8 cellular contexts compared by ENCODE assay signal in genomic region chr17:77325826-77326581, GRCh38.
DNase-seq lines count a peak whose midpoint lies in the region; ATAC-seq and TF ChIP-seq lines count a peak whose summit lies in the region.

No MANE protein-coding gene starts in this region.

- H3K4ac ChIP-seq in mesenchymal stem cell (ENCODE audit: low read depth in 1 of 2, low read length in 2 of 2), result no peak overlapping the region

- H3K27ac ChIP-seq in mesenchymal stem cell (ENCODE audit: low read length, poor library complexity, severe bottlenecking) (peak overlapping the region; percentile 79), vagina (peak overlapping the region; percentile 97)

- no peaks in the 10 kb centered on the region for H3K9me3 ChIP-seq in mesenchymal stem cell (ENCODE audit: control insufficient read depth, low read length)
- H3K9me3 ChIP-seq in vagina, result no peaks in the 10 kb centered on the region

- H3K36me3 Mint-ChIP-seq in stimulated activated naive CD8-positive, alpha-beta T cell treated with anti-CD3 and anti-CD28 coated beads, Interleukin-15, Interleukin-2, amounts not matched to agents 100 ng/mL and 50 ng/mL, for 24 hours (ENCODE audit: low read depth), result no peaks in the 10 kb centered on the region
- no peaks in the 10 kb centered on the region for H3K36me3 Mint-ChIP-seq in activated naive CD8-positive, alpha-beta T cell treated with anti-CD3 and anti-CD28 coated beads, Interleukin-2, amount 10 ng/mL, durations not matched to agents 7 days and 5 days

- H4K91ac ChIP-seq in mesenchymal stem cell (ENCODE audit: low read length), result no peak overlapping the region

- no peak overlapping the region for H2BK5ac ChIP-seq in mesenchymal stem cell (ENCODE audit: low read depth, low read length, poor library complexity, severe bottlenecking)

- H3K27me3 ChIP-seq in mesenchymal stem cell (ENCODE audit: control insufficient read depth in 1 of 2, insufficient read depth in 1 of 2, low read length in 2 of 2) (no peaks in the 10 kb centered on the region), vagina (no peaks in the 10 kb centered on the region)

- peaks cover 13% of the 10 kb centered on the region for H3K79me1 ChIP-seq in mesenchymal stem cell (replicated peaks; ENCODE audit: low read length, poor library complexity, severe bottlenecking)

- H2BK120ac ChIP-seq in mesenchymal stem cell (ENCODE audit: low read depth, low read length), result no peak overlapping the region

- peak overlapping the region; percentile 82 for H3K9ac ChIP-seq in mesenchymal stem cell (ENCODE audit: low read length)

- H3K36me3 ChIP-seq in mesenchymal stem cell (ENCODE audit: control insufficient read depth in 1 of 2, insufficient read depth in 2 of 2, low read depth in 1 of 2, low read length in 2 of 2), result peaks cover 13 to 44% of the 10 kb centered on the region in 2 experiments
- H3K36me3 ChIP-seq in vagina, result no peaks in the 10 kb centered on the region

- H3K4me1 ChIP-seq in mesenchymal stem cell (ENCODE audit: control insufficient read depth, insufficient read depth, low read depth, low read length) (peaks cover 61% of the 10 kb centered on the region), vagina (peaks cover 67% of the 10 kb centered on the region)

- H3K23ac ChIP-seq in mesenchymal stem cell (ENCODE audit: low read length in 2 of 2), result no peak overlapping the region

- peak overlapping the region; percentile 20 to 48 for H2BK12ac ChIP-seq in mesenchymal stem cell (ENCODE audit: low read length in 2 of 2)

- H3K18ac ChIP-seq in mesenchymal stem cell (ENCODE audit: low read depth in 1 of 2, low read length in 2 of 2), result peak overlapping the region; percentile 67 to 76

- peak overlapping the region in 1 of 2 experiments; percentile 22 for H3K14ac ChIP-seq in mesenchymal stem cell (ENCODE audit: low read length in 2 of 2)

- no peak for DNase-seq in stimulated activated naive CD8-positive, alpha-beta T cell treated with anti-CD3 and anti-CD28 coated beads, Interleukin-15, Interleukin-2, amounts not matched to agents 100 U/mL and 50 U/mL, for 24 hours
- DNase-seq in activated naive CD8-positive, alpha-beta T cell treated with anti-CD3 and anti-CD28 coated beads, Interleukin-2, amount 10 ng/mL, durations not matched to agents 7 days and 5 days, result peak; percentile 64
- DNase-seq in mesenchymal stem cell (no peak), vagina (ENCODE audit: extremely low spot score in 2 of 2) (peak; percentile 91), GM19238 (ENCODE audit: insufficient read length, low spot score) (no peak)

- TF ChIP-seq CTCF in vagina (IDR thresholded peaks at IDR 0.05), result no peak

- H3K9me3 Mint-ChIP-seq in stimulated activated naive CD8-positive, alpha-beta T cell treated with anti-CD3 and anti-CD28 coated beads, Interleukin-15, Interleukin-2, amounts not matched to agents 100 ng/mL and 50 ng/mL, for 24 hours, result no peaks in the 10 kb centered on the region
- H3K9me3 Mint-ChIP-seq in activated naive CD8-positive, alpha-beta T cell treated with anti-CD3 and anti-CD28 coated beads, Interleukin-2, amount 10 ng/mL, durations not matched to agents 7 days and 5 days, result no peaks in the 10 kb centered on the region

- H3K27me3 Mint-ChIP-seq in stimulated activated naive CD8-positive, alpha-beta T cell treated with anti-CD3 and anti-CD28 coated beads, Interleukin-15, Interleukin-2, amounts not matched to agents 100 ng/mL and 50 ng/mL, for 24 hours, result no peaks in the 10 kb centered on the region
- H3K27me3 Mint-ChIP-seq in activated naive CD8-positive, alpha-beta T cell treated with anti-CD3 and anti-CD28 coated beads, Interleukin-2, amount 10 ng/mL, durations not matched to agents 7 days and 5 days, result no peaks in the 10 kb centered on the region

- TF ChIP-seq POLR2A in vagina (IDR thresholded peaks at IDR 0.05), result no peak

- H2BK15ac ChIP-seq in mesenchymal stem cell (ENCODE audit: low read depth, poor library complexity, severe bottlenecking), result peak overlapping the region; percentile 38

- no peak for ATAC-seq in stimulated activated naive CD8-positive, alpha-beta T cell treated with anti-CD3 and anti-CD28 coated beads, Interleukin-15, Interleukin-2, amounts not matched to agents 100 U/mL and 50 U/mL, for 24 hours
- peak; percentile 30 for ATAC-seq in activated naive CD8-positive, alpha-beta T cell treated with anti-CD3 and anti-CD28 coated beads, Interleukin-2, amount 10 ng/mL, durations not matched to agents 7 days and 5 days (ENCODE audit: low read depth)
- ATAC-seq in GM19328 (IDR thresholded peaks at IDR 0.05; ENCODE audit: unreplicated experiment) (no peak), HG02981 (IDR thresholded peaks at IDR 0.05; ENCODE audit: unreplicated experiment) (no peak)

- 90% methylated on average over 17 of the region's 21 CpGs for WGBS in mesenchymal stem cell

- intact Hi-C loops in vagina (cut with DNase I), result loop anchor here (5.0 kb wide), 1 partner anchor 46 kb away; no protein-coding TSS in a partner anchor

- H3K4me3 ChIP-seq in mesenchymal stem cell (ENCODE audit: insufficient read depth in 1 of 2, low read depth in 1 of 2, low read length in 2 of 2), result peak overlapping the region in 1 of 2 experiments; percentile 47
- H3K4me3 ChIP-seq in vagina, result no peak overlapping the region

- no peak overlapping the region for H2AFZ ChIP-seq in mesenchymal stem cell (ENCODE audit: low read depth, low read length)

- H3K4me3 Mint-ChIP-seq in stimulated activated naive CD8-positive, alpha-beta T cell treated with anti-CD3 and anti-CD28 coated beads, Interleukin-15, Interleukin-2, amounts not matched to agents 100 ng/mL and 50 ng/mL, for 24 hours, result no peak overlapping the region
- peak overlapping the region; percentile 80 for H3K4me3 Mint-ChIP-seq in activated naive CD8-positive, alpha-beta T cell treated with anti-CD3 and anti-CD28 coated beads, Interleukin-2, amount 10 ng/mL, durations not matched to agents 7 days and 5 days

- peak overlapping the region; percentile 93 for H3K27ac Mint-ChIP-seq in stimulated activated naive CD8-positive, alpha-beta T cell treated with anti-CD3 and anti-CD28 coated beads, Interleukin-15, Interleukin-2, amounts not matched to agents 100 ng/mL and 50 ng/mL, for 24 hours
- peak overlapping the region; percentile 81 for H3K27ac Mint-ChIP-seq in activated naive CD8-positive, alpha-beta T cell treated with anti-CD3 and anti-CD28 coated beads, Interleukin-2, amount 10 ng/mL, durations not matched to agents 7 days and 5 days

- no peak overlapping the region for H4K8ac ChIP-seq in mesenchymal stem cell (ENCODE audit: low read length)

- H3K4me2 ChIP-seq in mesenchymal stem cell (ENCODE audit: low read length, poor library complexity, severe bottlenecking), result no peak overlapping the region

- POLR2A ChIA-PET in activated naive CD8-positive, alpha-beta T cell treated with anti-CD3 and anti-CD28 coated beads, Interleukin-2, amount 10 ng/mL, durations not matched to agents 7 days and 5 days (lab: Charles Lee), result interaction anchor here (1.0 to 1.5 kb wide), 7 partner anchors 45 to 632 kb away, joined by 3 to 6 read pairs (median 4); partner anchors contain the start of gene TNRC6C

- peak overlapping the region; percentile 20 for H2AK5ac ChIP-seq in mesenchymal stem cell (ENCODE audit: low read length, severe bottlenecking)

- H3K4me1 Mint-ChIP-seq in stimulated activated naive CD8-positive, alpha-beta T cell treated with anti-CD3 and anti-CD28 coated beads, Interleukin-15, Interleukin-2, amounts not matched to agents 100 ng/mL and 50 ng/mL, for 24 hours (ENCODE audit: low read depth), result peaks cover 52% of the 10 kb centered on the region
- peaks cover 37% of the 10 kb centered on the region for H3K4me1 Mint-ChIP-seq in activated naive CD8-positive, alpha-beta T cell treated with anti-CD3 and anti-CD28 coated beads, Interleukin-2, amount 10 ng/mL, durations not matched to agents 7 days and 5 days

Comparison
In these comparisons a context has a peak if more than half of its experiments do, and no peak if none do; other contexts are left out.
1. DNase-seq: peak in activated naive CD8-positive, alpha-beta T cell treated with anti-CD3 and anti-CD28 coated beads, Interleukin-2, amount 10 ng/mL, durations not matched to agents 7 days and 5 days (single experiment) and vagina (2 of 2); none in stimulated activated naive CD8-positive, alpha-beta T cell treated with anti-CD3 and anti-CD28 coated beads, Interleukin-15, Interleukin-2, amounts not matched to agents 100 U/mL and 50 U/mL, for 24 hours (single experiment), mesenchymal stem cell (single experiment) and GM19238 (single experiment).